ENCODE assay signal across 4 cellular contexts in genomic region chr22:44620841-44621382, GRCh38.
"Had no signal": no experiment of that assay in that cellular context is flagged by ENCODE, and none has a peak within 500 bp of the region (broad histone marks: within the 10 kb centered on the region; RNA-seq: fewer than 3 reads in every experiment).

No MANE protein-coding gene starts in this region.

- H3K9me3 ChIP-seq: esophagus squamous epithelium, right atrium auricular region had no signal

- H3K36me3 ChIP-seq: brain microvascular endothelial cell, esophagus squamous epithelium, right atrium auricular region had no signal

- H3K4me3 ChIP-seq: right atrium auricular region had no signal

- DNase-seq: esophagus squamous epithelium, T1000 had no signal

- H3K27ac ChIP-seq: right atrium auricular region had no signal

- H3K27me3 ChIP-seq: brain microvascular endothelial cell, right atrium auricular region had no signal
